Comparison of ENCODE assay signal across 19 cellular contexts in genomic region chr13:49464621-49465325, GRCh38. TPM values are rescaled to one million over a fixed set of nuclear protein-coding genes. Genes with fewer than 3 reads are reported as not detected.
"Had no signal": no experiment of that assay in that cellular context is flagged by ENCODE, and none has a peak within 500 bp of the region (broad histone marks: within the 10 kb centered on the region; RNA-seq: fewer than 3 reads in every experiment).

No MANE protein-coding gene starts in this region.

- H3K9me3 ChIP-seq: colonic mucosa, thyroid gland, vagina had no signal

- H3K36me3 ChIP-seq: colonic mucosa had no signal

- H3K27ac ChIP-seq: cardiac muscle cell, colonic mucosa, parathyroid adenoma, stomach, vagina, VCaP had no signal

- DNase-seq: activated CD4-positive, alpha-beta memory T cell treated with anti-CD3 and anti-CD28 coated beads for 36 hours; activated gamma-delta T cell treated with Interleukin-2 at 50 U/mL for 16 hours; activated naive CD8-positive, alpha-beta T cell treated with anti-CD3 and anti-CD28 coated beads for 36 hours; activated T-cell treated with anti-CD3 and anti-CD28 coated beads, Interleukin-2, amount 50 U/mL, for 72 hours; aorta; colonic mucosa; glutamatergic neuron; immature natural killer cell; left cardiac atrium; stomach; T-helper 1 cell; thyroid gland had no signal

- FAIRE-seq: endothelial cell of umbilical vein had no signal

- H3K27me3 ChIP-seq: cardiac muscle cell, colonic mucosa, stomach, thyroid gland, vagina had no signal

- H3K4me3 ChIP-seq: cardiac muscle cell, colonic mucosa, skin epidermis, stomach, thyroid gland, vagina had no signal

- ATAC-seq: activated T-cell treated with anti-CD3 and anti-CD28 coated beads, Interleukin-2, amount 50 U/mL, for 72 hours had no signal

- H3K4me1 ChIP-seq: colonic mucosa, parathyroid adenoma, stomach, thyroid gland, vagina had no signal

RNA-seq across cellular contexts. Expression of gene PHF11, which starts 31.0 kb away (rescaled TPM):
- polyA plus RNA-seq: neural cell had no signal
